Comparison of ENCODE assay signal across 8 cellular contexts in the genomic region with DNA sequence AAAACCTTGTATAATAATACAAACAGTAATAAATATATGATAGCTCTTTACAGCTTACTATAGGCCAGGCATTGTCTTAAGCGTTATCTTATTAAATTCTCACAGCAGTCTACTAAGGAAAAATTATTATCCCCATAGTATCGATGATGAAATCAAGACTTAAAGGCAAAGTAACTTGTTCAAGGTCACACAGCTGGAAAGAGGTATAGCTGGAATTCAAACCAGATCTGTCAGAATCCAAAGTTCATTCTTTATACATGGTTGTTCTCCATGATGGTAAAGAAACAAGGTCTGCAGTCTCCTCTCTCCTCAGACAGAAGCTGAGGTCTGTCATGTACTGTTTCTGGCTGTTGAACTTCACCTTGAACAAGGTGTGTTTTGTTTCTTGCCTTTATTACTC. TPM values are rescaled to one million over a fixed set of nuclear protein-coding genes. Genes with fewer than 3 reads are reported as not detected.
"Had no signal": no experiment of that assay in that cellular context is flagged by ENCODE, and none has a peak within 500 bp of the region (broad histone marks: within the 10 kb centered on the region; RNA-seq: fewer than 3 reads in every experiment).

No MANE protein-coding gene starts in this region.

- H3K27me3 Mint-ChIP-seq: IgD-negative memory B cell had no signal

- H3K27ac Mint-ChIP-seq: GM23338, H9, IgD-negative memory B cell had no signal

- DNase-seq: H9, HCEC 1CT had no signal

- H3K4me3 Mint-ChIP-seq: GM23338, H9, IgD-negative memory B cell had no signal

- FAIRE-seq: H1, H54, HTR-8/SVneo had no signal

- H3K9me3 Mint-ChIP-seq: GM23338, H9, IgD-negative memory B cell had no signal

- H3K4me1 Mint-ChIP-seq: GM23338 had no signal

- ATAC-seq: GM23338 had no signal

- H3K4me2 ChIP-seq: GM23338 had no signal

- H2AFZ ChIP-seq: GM23338 had no signal

- H3K4me3 ChIP-seq: GM23338 had no signal

RNA-seq across cellular contexts. Expression of a gene that starts 15.4 kb away (rescaled TPM):
- total RNA-seq: H9 had no signal
- polyA plus RNA-seq: IgD-negative memory B cell had no signal

RNA-seq across cellular contexts. Expression of a gene that starts 31.9 kb away (rescaled TPM):
- total RNA-seq: GM23338, H1, H9, HT-29 had no signal
- polyA plus RNA-seq: GM23338, IgD-negative memory B cell had no signal
